ENCODE assay signal across 8 cellular contexts in genomic region chr19:11505032-11505503, GRCh38. TPM values are rescaled to one million over a fixed set of nuclear protein-coding genes. Genes with fewer than 3 reads are reported as not detected.
DNase-seq lines count a peak whose midpoint lies in the region; ATAC-seq, FAIRE-seq and TF ChIP-seq lines count a peak whose summit lies in the region.

No MANE protein-coding gene starts in this region.

- peak; percentile 95 for ATAC-seq in stimulated activated naive CD8-positive, alpha-beta T cell treated with anti-CD3 and anti-CD28 coated beads, Interleukin-15, Interleukin-2, amounts not matched to agents 100 U/mL and 50 U/mL, for 24 hours

- H3K4me1 Mint-ChIP-seq in nephron, result peaks cover 9% of the 10 kb centered on the region

- H3K27ac Mint-ChIP-seq in nephron, result peak overlapping the region; percentile 74 to 86 (median 76)

- H3K9me3 Mint-ChIP-seq in nephron, result no peaks in the 10 kb centered on the region

- FAIRE-seq in H54 (lab: Jason Lieb, UNC), result peak; percentile 27

- H3K36me3 Mint-ChIP-seq in nephron (ENCODE audit: low read depth), result peaks cover 8% of the 10 kb centered on the region

- no peak for TF ChIP-seq POLR2A in H54 (IDR thresholded peaks at IDR 0.05; ENCODE audit: low read depth, low read length)

- peak overlapping the region; percentile 81 for H3K4me3 ChIP-seq in LNCaP clone FGC (ENCODE audit: low read depth, low read length)
- H3K4me3 ChIP-seq in fibroblast of pulmonary artery (replicated peaks; ENCODE audit: low read depth, low read length), result peak overlapping the region; percentile 65

- DNase-seq in Daoy (ENCODE audit: low read depth) (peak; percentile 98), H54 (ENCODE audit: insufficient read length, low spot score) (peak; percentile 93), LNCaP clone FGC (ENCODE audit: low read depth) (peak; percentile 89), RPMI8226 (peak; percentile 98), fibroblast of pulmonary artery (ENCODE audit: low read depth) (peak; percentile 94)
- DNase-seq in activated T-helper 9 cell treated with anti-CD3 and anti-CD28 coated beads, Interleukin-2, amount 50 U/mL, for 16 hours (ENCODE audit: low read depth), result peak; percentile 93
- DNase-seq in stimulated activated naive CD8-positive, alpha-beta T cell treated with anti-CD3 and anti-CD28 coated beads, Interleukin-15, Interleukin-2, amounts not matched to agents 100 U/mL and 50 U/mL, for 24 hours, result peak; percentile 99

- H3K4me3 Mint-ChIP-seq in nephron, result peak overlapping the region; percentile 86 to 89 (median 88)

- H3K27me3 Mint-ChIP-seq in nephron (ENCODE audit: low read depth), result no peaks in the 10 kb centered on the region

- TF ChIP-seq CTCF in LNCaP clone FGC (IDR thresholded peaks at IDR 0.05; ENCODE audit: control insufficient read depth, extremely low read depth, insufficient read depth) (no peak), fibroblast of pulmonary artery (IDR thresholded peaks at IDR 0.05; ENCODE audit: low read length, missing control alignments) (no peak), nephron (IDR thresholded peaks at IDR 0.05; ENCODE audit: unreplicated experiment in 3 of 3) (no peak)

RNA-seq across cellular contexts. Expression of gene ZNF653, which starts 0.6 kb away (rescaled TPM):
- 6.3 and 10.3 TPM in 2 replicates for total RNA-seq in Daoy (2014; rRNA removed; shearing (Covaris generic))

RNA-seq across cellular contexts. Expression of gene ECSIT, which starts 23.9 kb away (rescaled TPM):
- 66.3 and 96.0 TPM in 2 replicates for total RNA-seq in Daoy (2014; rRNA removed; shearing (Covaris generic))

RNA-seq across cellular contexts. Expression of gene ELAVL3, which starts 24.2 kb away (rescaled TPM):
- total RNA-seq in Daoy (2014; rRNA removed; shearing (Covaris generic)), result not detected in 2 replicates

RNA-seq across cellular contexts. Expression of gene CNN1, which starts 33.6 kb away (rescaled TPM):
- 7.2 and 9.3 TPM in 2 replicates for total RNA-seq in Daoy (2014; rRNA removed; shearing (Covaris generic))

RNA-seq across cellular contexts. Expression of gene ELOF1, which starts 54.0 kb away (rescaled TPM):
- 79.0 and 99.9 TPM in 2 replicates for total RNA-seq in Daoy (2014; rRNA removed; shearing (Covaris generic))

Comparison
In these comparisons a context has a peak if more than half of its experiments do, and no peak if none do; other contexts are left out.
1. Peak in every context shown above with its lines: DNase-seq, ATAC-seq and H3K4me3 ChIP-seq.